ENCODE assay signal across 1 cellular context in the genomic region with DNA sequence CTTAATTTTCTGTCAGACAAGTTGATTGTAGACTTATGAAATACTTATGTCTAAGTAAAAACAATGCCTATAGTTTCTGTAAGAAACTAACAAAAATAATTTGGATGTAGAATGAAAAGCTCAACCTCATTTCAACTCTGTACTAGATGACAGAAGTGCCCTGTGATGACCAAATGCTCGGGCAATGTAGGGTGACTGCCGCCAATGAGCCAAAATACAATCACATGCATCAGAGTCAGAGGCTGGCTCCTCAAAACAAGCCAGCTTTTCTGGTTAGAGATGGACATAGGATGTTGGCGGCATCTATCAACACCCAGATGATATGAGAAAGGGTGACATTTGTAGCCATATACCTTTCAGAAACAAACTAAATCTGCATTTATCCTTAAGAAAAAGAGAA.
TF ChIP-seq lines count a peak whose summit lies in the region.

No MANE protein-coding gene starts in this region.

TF ChIP-seq in K562, 482 proteins besides CTCF, POLR2A, EP300 and RAD21 (continued from another document):
- TF ChIP-seq ZNF512 (tag; IDR thresholded peaks at IDR 0.05) (no peak), POLR2G (IDR thresholded peaks at IDR 0.05; ENCODE audit: low read depth, low read length) (0 out of 2 replicates have a peak, but pooled peaks have one; percentile 13), ZNF143 (CRISPR knock-in tag; IDR thresholded peaks at IDR 0.05) (no peak), ZNF668 (CRISPR knock-in tag; IDR thresholded peaks at IDR 0.05) (no peak), ZKSCAN1 (IDR thresholded peaks at IDR 0.05; ENCODE audit: low read depth, low read length) (no peak)
